12 cellular contexts compared by ENCODE assay signal in the genomic region with DNA sequence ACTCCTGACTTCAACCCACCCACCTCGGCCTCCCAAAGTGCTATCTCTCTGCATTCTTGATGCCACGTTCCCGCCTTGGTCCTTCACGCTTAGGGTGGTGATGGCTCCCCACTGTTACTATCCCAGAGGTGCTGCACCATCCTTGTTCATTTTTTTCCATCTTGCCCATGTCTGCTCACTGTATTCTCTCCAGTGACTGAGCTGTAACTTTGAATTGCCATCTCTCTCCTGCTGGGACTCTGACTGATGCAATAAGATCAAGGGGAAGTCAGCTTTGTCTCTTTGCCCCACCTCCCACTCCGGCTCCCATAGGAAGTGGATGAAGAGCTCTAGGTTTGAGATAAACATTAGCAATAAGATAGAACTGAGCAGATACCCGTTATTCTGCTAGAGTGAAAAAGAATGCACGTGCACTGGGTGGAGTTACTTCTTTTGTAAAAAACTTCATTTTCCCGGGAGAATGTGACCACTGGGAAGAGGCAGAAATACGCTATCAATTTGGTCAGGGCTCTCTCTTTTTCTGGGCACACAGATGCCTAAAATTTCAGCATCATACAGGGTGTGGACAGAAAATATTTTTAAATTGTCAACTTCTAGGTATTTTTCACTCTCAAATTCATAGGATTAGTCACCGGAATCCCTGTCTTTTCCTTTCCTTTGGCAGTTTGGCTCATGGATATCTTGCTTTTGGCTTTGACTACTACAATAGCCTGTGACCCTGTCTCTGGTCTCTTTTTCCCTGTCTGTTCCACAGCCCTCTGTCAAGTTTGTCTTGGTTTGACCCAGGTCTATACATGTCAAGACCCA.
DNase-seq lines count a peak whose midpoint lies in the region; ATAC-seq, FAIRE-seq and TF ChIP-seq lines count a peak whose summit lies in the region.
"Had no signal": no experiment of that assay in that cellular context is flagged by ENCODE, and none has a peak within 500 bp of the region (broad histone marks: within the 10 kb centered on the region; RNA-seq: fewer than 3 reads in every experiment).

No MANE protein-coding gene starts in this region.

- H3K27ac ChIP-seq in upper lobe of left lung (peak overlapping the region; percentile 76 to 88 (median 84)), psoas muscle (no peak overlapping the region)

- FAIRE-seq in GM12891 (lab: Jason Lieb, UNC): no peak

- no peaks in the 10 kb centered on the region for H3K9me3 Mint-ChIP-seq in activated T-cell treated with anti-CD3 and anti-CD28 coated beads, Interleukin-2, amount 50 U/mL, for 24 hours
- H3K9me3 Mint-ChIP-seq in T-cell: peaks cover 0 to 8% (median 3%) of the 10 kb centered on the region in 3 donors

- CTCF ChIA-PET in T-cell (lab: Charles Lee): interaction anchor here in 1 of 2 donors (0.7 kb wide), 1 partner anchor 78 kb away, joined by 3 read pairs; no protein-coding TSS in a partner anchor

- no peak for TF ChIP-seq POLR2A in upper lobe of left lung (IDR thresholded peaks at IDR 0.05)
- TF ChIP-seq POLR2A in GM12891 (IDR thresholded peaks at IDR 0.05; ENCODE audit: low read depth, low read length): no peak

- WGBS in upper lobe of left lung, 2 donors: 62 to 74% methylated on average over 10 of the region's 10 CpGs
- WGBS in psoas muscle, 3 donors: 79 to 86% (median 84%) methylated on average over 10 of the region's 10 CpGs

- H3K27me3 Mint-ChIP-seq in activated T-cell treated with anti-CD3 and anti-CD28 coated beads, Interleukin-2, amount 50 U/mL, for 24 hours: no peaks in the 10 kb centered on the region
- H3K27me3 Mint-ChIP-seq in T-cell: no peaks in the 10 kb centered on the region

- H3K4me1 ChIP-seq in upper lobe of left lung (peaks cover 39 to 53% (median 45%) of the 10 kb centered on the region in 4 donors), psoas muscle (peaks cover 33% of the 10 kb centered on the region)
- H3K4me1 ChIP-seq: BE2C had no signal

- no peaks in the 10 kb centered on the region for H3K27me3 ChIP-seq in upper lobe of left lung
- no peaks in the 10 kb centered on the region for H3K27me3 ChIP-seq in psoas muscle (ENCODE audit: insufficient read depth in 3 of 3, low read length in 2 of 3)
- H3K27me3 ChIP-seq: BE2C, ovary had no signal

- no peak overlapping the region for H3K4me3 Mint-ChIP-seq in activated T-cell treated with anti-CD3 and anti-CD28 coated beads, Interleukin-2, amount 50 U/mL, for 24 hours
- H3K4me3 Mint-ChIP-seq in T-cell: peak overlapping the region in 1 of 3 donors; percentile 42

- DNase-seq in activated T-cell treated with anti-CD3 and anti-CD28 coated beads, Interleukin-2, amount 50 U/mL, for 24 hours: no peak
- no peak for DNase-seq in activated T-cell treated with anti-CD3 and anti-CD28 coated beads, Interleukin-2, amount 50 U/mL, for 1 hour
- DNase-seq in T-cell (no peak), islet precursor cell (peak; percentile 17), upper lobe of left lung (no peak), NCI-H1417 treated with DMSO at 0.1 percent for 48 hours (lab: John Stamatoyannopoulos, UW) (no peak), psoas muscle (no peak), GM12891 (ENCODE audit: insufficient read length, low spot score) (no peak)
- DNase-seq: activated CD4-positive, alpha-beta T cell treated with anti-CD3 and anti-CD28 coated beads for 48 hours; BE2C; NCI-H748 treated with DMSO at 0.1 percent for 48 hours; ovary had no signal

- TF ChIP-seq CTCF in upper lobe of left lung (IDR thresholded peaks at IDR 0.05): no peak
- no peak for TF ChIP-seq CTCF in psoas muscle (IDR thresholded peaks at IDR 0.05)

- TF ChIP-seq EP300 in upper lobe of left lung (IDR thresholded peaks at IDR 0.05): no peak

- H3K4me1 Mint-ChIP-seq in activated T-cell treated with anti-CD3 and anti-CD28 coated beads, Interleukin-2, amount 50 U/mL, for 24 hours (ENCODE audit: low read depth): peaks cover 43% of the 10 kb centered on the region
- peaks cover 35 to 58% (median 43%) of the 10 kb centered on the region in 3 donors for H3K4me1 Mint-ChIP-seq in T-cell

- ATAC-seq in T-cell (replicated peaks in 1 of 4): no peak
- ATAC-seq in upper lobe of left lung (ENCODE audit: low FRiP score in 2 of 2): peak in 1 of 2 donors; percentile 10
- no peak for ATAC-seq in psoas muscle

- H3K36me3 ChIP-seq in upper lobe of left lung (no peaks in the 10 kb centered on the region), psoas muscle (ENCODE audit: insufficient read depth in 1 of 2, low read depth in 1 of 2) (no peaks in the 10 kb centered on the region)
- H3K36me3 ChIP-seq: BE2C, ovary had no signal

- peak overlapping the region; percentile 15 for H3K27ac Mint-ChIP-seq in activated T-cell treated with anti-CD3 and anti-CD28 coated beads, Interleukin-2, amount 50 U/mL, for 24 hours
- peak overlapping the region; percentile 92 to 96 for H3K27ac Mint-ChIP-seq in T-cell

- H3K9me3 ChIP-seq in upper lobe of left lung: peaks cover 0 to 5% (median 0%) of the 10 kb centered on the region in 4 donors
- H3K9me3 ChIP-seq in psoas muscle: peaks cover 6% of the 10 kb centered on the region
- H3K9me3 ChIP-seq: BE2C, ovary had no signal

- POLR2A ChIA-PET in T-cell (lab: Charles Lee): no interaction called here

- H3K36me3 Mint-ChIP-seq in activated T-cell treated with anti-CD3 and anti-CD28 coated beads, Interleukin-2, amount 50 U/mL, for 24 hours (ENCODE audit: low read depth): no peaks in the 10 kb centered on the region
- no peaks in the 10 kb centered on the region for H3K36me3 Mint-ChIP-seq in T-cell

- no peak overlapping the region for H3K4me3 ChIP-seq in upper lobe of left lung
- no peak overlapping the region for H3K4me3 ChIP-seq in psoas muscle
- H3K4me3 ChIP-seq: ovary had no signal

- intact Hi-C loops in psoas muscle (cut with DNase I): no loop called here

TF ChIP-seq in GM12891, 5 proteins besides CTCF, POLR2A, EP300 and RAD21:
- TF ChIP-seq PAX5 (IDR thresholded peaks at IDR 0.05; ENCODE audit: insufficient read depth, low read length, severe bottlenecking): no peak
- no peak for TF ChIP-seq TAF1 (IDR thresholded peaks at IDR 0.05; ENCODE audit: low read depth, low read length)
- no peak for TF ChIP-seq POU2F2 (IDR thresholded peaks at IDR 0.05; ENCODE audit: low read depth, low read length)
- no peak for TF ChIP-seq POLR2AphosphoS5 (IDR thresholded peaks at IDR 0.05; ENCODE audit: low read depth, low read length)
- TF ChIP-seq SPI1 (IDR thresholded peaks at IDR 0.05; ENCODE audit: low read depth, low read length): no peak
